ENCODE assay signal across 8 cellular contexts in the genomic region with DNA sequence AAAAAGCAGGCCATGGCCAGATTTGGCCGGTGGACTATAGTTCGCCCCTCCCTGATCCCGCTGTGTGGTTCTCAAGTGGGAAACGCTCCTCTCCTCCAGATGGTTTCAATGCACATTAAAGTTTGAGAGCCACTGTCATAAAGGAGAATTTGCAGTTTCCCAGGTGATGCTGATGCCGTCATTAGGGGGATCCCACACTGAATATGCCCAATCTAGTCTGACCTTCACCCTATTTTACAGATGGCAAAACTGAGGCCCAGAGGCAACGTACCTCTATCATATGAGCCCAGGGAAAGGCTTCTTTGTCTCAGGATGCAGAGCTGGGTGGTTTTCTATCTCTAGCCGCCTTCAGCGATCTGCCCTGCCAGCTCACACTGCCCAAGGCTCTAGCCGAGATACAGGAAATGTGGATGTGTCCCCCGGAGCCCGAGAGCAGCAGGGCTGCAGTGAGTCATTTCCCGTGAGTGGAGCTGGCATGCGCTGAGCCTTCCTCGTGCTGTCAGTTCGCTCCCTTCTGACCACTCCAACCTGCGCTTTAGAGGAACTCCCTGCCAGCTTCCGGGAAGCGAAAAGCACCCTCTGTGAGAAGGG.
A peak's percentile ranks its signal among the peaks of the same experiment; 100 is the strongest.
DNase-seq lines count a peak whose midpoint lies in the region; ATAC-seq and TF ChIP-seq lines count a peak whose summit lies in the region.

No MANE protein-coding gene starts in this region.

- peaks cover 8 to 60% (median 23%) of the 10 kb centered on the region in 4 donors for H3K4me1 ChIP-seq in stomach

- peaks cover 44% of the 10 kb centered on the region for H3K36me3 Mint-ChIP-seq in effector memory CD8-positive, alpha-beta T cell (ENCODE audit: insufficient read depth)
- no peaks in the 10 kb centered on the region for H3K36me3 Mint-ChIP-seq in natural killer cell

- H3K27ac ChIP-seq in stomach: peak overlapping the region; percentile 8 to 66 (median 54)

- H3K4me3 ChIP-seq in HFF-Myc (replicated peaks; ENCODE audit: low read depth, low read length) (no peak overlapping the region), stomach (peak overlapping the region in 2 of 4 donors; percentile 2 to 17)

- H3K27me3 Mint-ChIP-seq in effector memory CD8-positive, alpha-beta T cell: no peaks in the 10 kb centered on the region
- H3K27me3 Mint-ChIP-seq in natural killer cell (ENCODE audit: low read depth in 2 of 2): no peaks in the 10 kb centered on the region

- 55 to 73% (median 64%) methylated on average over 18 of the region's 18 CpGs for WGBS in stomach, 5 donors

- H3K9me3 ChIP-seq in stomach: no peaks in the 10 kb centered on the region

- H3K9me3 Mint-ChIP-seq in effector memory CD8-positive, alpha-beta T cell: no peaks in the 10 kb centered on the region
- H3K9me3 Mint-ChIP-seq in natural killer cell: no peaks in the 10 kb centered on the region

- peak overlapping the region; percentile 95 to 100 for H3K27ac Mint-ChIP-seq in effector memory CD8-positive, alpha-beta T cell
- H3K27ac Mint-ChIP-seq in natural killer cell: peak overlapping the region; percentile 94 to 100

- H3K4me1 Mint-ChIP-seq in effector memory CD8-positive, alpha-beta T cell (ENCODE audit: low read depth in 2 of 2): peaks cover 88 to 91% of the 10 kb centered on the region in 2 donors
- peaks cover 79 to 100% of the 10 kb centered on the region in 2 donors for H3K4me1 Mint-ChIP-seq in natural killer cell

- DNase-seq in GM04504 (ENCODE audit: low read depth) (peak; percentile 93), HFF-Myc (ENCODE audit: extremely low read depth, low read depth) (peak; percentile 91), NCI-H226 (peak; percentile 95), natural killer cell (peak; percentile 81), stomach (peak; percentile 56), NCI-H748 (lab: John Stamatoyannopoulos, UW; ENCODE audit: unreplicated experiment) (no peak)
- peak; percentile 87 for DNase-seq in activated CD8-positive, alpha-beta memory T cell treated with anti-CD3 and anti-CD28 coated beads for 24 hours
- DNase-seq in effector memory CD8-positive, alpha-beta T cell: peak; percentile 67 to 71 (median 67)

- no peak for TF ChIP-seq POLR2A in stomach (IDR thresholded peaks at IDR 0.05)

- TF ChIP-seq EP300 in stomach (IDR thresholded peaks at IDR 0.05): no peak

- no peak for TF ChIP-seq CTCF in HFF-Myc (IDR thresholded peaks at IDR 0.05; ENCODE audit: low read depth, low read length, missing control alignments)
- no peak for TF ChIP-seq CTCF in natural killer cell (IDR thresholded peaks at IDR 0.05)
- TF ChIP-seq CTCF in stomach (IDR thresholded peaks at IDR 0.05): no peak

- H3K27me3 ChIP-seq in stomach: no peaks in the 10 kb centered on the region

- intact Hi-C loops in natural killer cell (cut with micrococcal nuclease): loop anchor here (1.0 to 10.0 kb wide), 6 partner anchors 20 to 980 kb away; a partner anchor contains a TSS
- intact Hi-C loops in stomach (cut with DNase I; ENCODE audit: low total_unique reads): no loop called here

- H3K4me3 Mint-ChIP-seq in effector memory CD8-positive, alpha-beta T cell: peak overlapping the region; percentile 88 to 95
- H3K4me3 Mint-ChIP-seq in natural killer cell: peak overlapping the region; percentile 95

- no peaks in the 10 kb centered on the region for H3K36me3 ChIP-seq in stomach

- peak; percentile 75 for ATAC-seq in effector memory CD8-positive, alpha-beta T cell (replicated peaks)
- ATAC-seq in natural killer cell: peak; percentile 68 to 88 (median 77)
